ENCODE assay signal across 2 cellular contexts in the genomic region with DNA sequence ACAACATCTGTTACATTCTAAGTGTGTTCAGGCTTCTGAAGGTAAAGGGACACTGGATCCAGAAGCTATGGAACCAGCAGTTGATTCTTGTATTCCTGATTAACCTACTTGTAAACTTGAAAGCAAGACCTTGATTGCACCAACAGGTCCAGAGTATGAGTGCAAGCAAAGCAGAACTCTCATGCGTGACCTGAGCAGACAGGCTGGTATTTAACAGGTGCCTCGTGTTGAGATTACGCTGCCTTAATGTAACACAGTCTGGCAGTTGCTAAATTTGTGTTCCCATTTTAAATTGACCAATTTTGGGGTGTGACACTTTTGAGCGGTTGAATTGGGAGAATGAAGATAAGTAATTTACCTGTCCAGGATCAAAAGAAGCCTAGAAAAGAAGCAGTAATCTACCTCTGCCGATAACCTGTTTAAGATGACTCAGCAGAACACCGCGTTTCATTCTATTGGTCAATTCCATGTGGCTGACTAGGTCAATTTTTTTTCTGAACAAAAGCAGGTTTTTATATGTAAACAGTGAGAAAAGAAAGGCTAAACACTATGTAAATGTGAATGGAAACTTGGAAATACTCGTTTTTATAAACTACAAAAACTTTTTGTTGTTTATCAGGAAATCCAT.
TF ChIP-seq lines count a peak whose summit lies in the region.

No MANE protein-coding gene starts in this region.

TF ChIP-seq in HEK293, 187 proteins besides CTCF, POLR2A, EP300 and RAD21:
- TF ChIP-seq, protein P1, sequence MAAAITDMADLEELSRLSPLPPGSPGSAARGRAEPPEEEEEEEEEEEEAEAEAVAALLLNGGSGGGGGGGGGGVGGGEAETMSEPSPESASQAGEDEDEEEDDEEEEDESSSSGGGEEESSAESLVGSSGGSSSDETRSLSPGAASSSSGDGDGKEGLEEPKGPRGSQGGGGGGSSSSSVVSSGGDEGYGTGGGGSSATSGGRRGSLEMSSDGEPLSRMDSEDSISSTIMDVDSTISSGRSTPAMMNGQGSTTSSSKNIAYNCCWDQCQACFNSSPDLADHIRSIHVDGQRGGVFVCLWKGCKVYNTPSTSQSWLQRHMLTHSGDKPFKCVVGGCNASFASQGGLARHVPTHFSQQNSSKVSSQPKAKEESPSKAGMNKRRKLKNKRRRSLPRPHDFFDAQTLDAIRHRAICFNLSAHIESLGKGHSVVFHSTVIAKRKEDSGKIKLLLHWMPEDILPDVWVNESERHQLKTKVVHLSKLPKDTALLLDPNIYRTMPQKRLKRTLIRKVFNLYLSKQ (tag by site-specific recombination; IDR thresholded peaks at IDR 0.05; ENCODE audit: borderline replicate concordance): no peak
- 0 out of 2 replicates have a peak, but pooled peaks have one; percentile 13 for TF ChIP-seq SCRT2 (tag by site-specific recombination; IDR thresholded peaks at IDR 0.05)

TF ChIP-seq in H1, 55 proteins besides CTCF, POLR2A, EP300 and RAD21:
- peak; percentile 97 for TF ChIP-seq BACH1 (IDR thresholded peaks at IDR 0.05; ENCODE audit: low read length)
- no peak for TF ChIP-seq POLR2AphosphoS5 (IDR thresholded peaks at IDR 0.05; ENCODE audit: low read depth, low read length)
- TF ChIP-seq MAFK (IDR thresholded peaks at IDR 0.05; ENCODE audit: low read depth, low read length): peak; percentile 96
TF ChIP-seq in H1: peak in this region for 2.
